Comparison of ENCODE assay signal across 25 cellular contexts in genomic region chr2:212530373-212530772, GRCh38. TPM values are rescaled to one million over a fixed set of nuclear protein-coding genes. Genes with fewer than 3 reads are reported as not detected.
"Had no signal": no experiment of that assay in that cellular context is flagged by ENCODE, and none has a peak within 500 bp of the region (broad histone marks: within the 10 kb centered on the region; RNA-seq: fewer than 3 reads in every experiment).

No MANE protein-coding gene starts in this region.

- DNase-seq: hypothalamus; islet precursor cell; lower lobe of right lung; mammary epithelial cell; mesenchymal stem cell; naive thymus-derived CD8-positive, alpha-beta T cell; nucleus accumbens; psoas muscle; stimulated activated CD4-positive, alpha-beta T cell treated with anti-CD3 and anti-CD28 coated beads, Interleukin-12 subunit alpha, Interleukin-12 subunit beta, amount 100 ng/mL, for 4 hours; stimulated activated CD4-positive, alpha-beta T cell treated with anti-CD3 and anti-CD28 coated beads, Interleukin-15, amount 100 ng/mL, for 24 hours; stimulated activated CD4-positive, alpha-beta T cell treated with anti-CD3 and anti-CD28 coated beads, Interleukin-2, amount 100 ng/mL, for 24 hours; stimulated activated CD4-positive, alpha-beta T cell treated with anti-CD3 and anti-CD28 coated beads, Interleukin-4, amount 100 ng/mL, for 1 hour; stimulated activated naive B cell treated with anti-CD40 and anti-IgM and Interleukin-4, amounts not matched to agents 10 μg/mL and 1 μg/mL and 100 μg/mL, for 72 hours; stimulated activated naive CD8-positive, alpha-beta T cell treated with anti-CD3 and anti-CD28 coated beads, Interleukin-15, Interleukin-2, amounts not matched to agents 100 U/mL and 50 U/mL, for 24 hours; stomach; testis; tibial artery; trophoblast cell; upper lobe of right lung; uterus had no signal

- H3K27ac ChIP-seq: lower lobe of right lung, parathyroid adenoma, psoas muscle, skin epidermis, stomach, testis, upper lobe of right lung, uterus had no signal

- ATAC-seq: lower lobe of right lung; naive thymus-derived CD8-positive, alpha-beta T cell; psoas muscle; sciatic nerve; stimulated activated naive B cell treated with anti-CD40 and anti-IgM and Interleukin-4, amounts not matched to agents 10 μg/mL and 1 μg/mL and 100 μg/mL, for 72 hours; stimulated activated naive CD8-positive, alpha-beta T cell treated with anti-CD3 and anti-CD28 coated beads, Interleukin-15, Interleukin-2, amounts not matched to agents 100 U/mL and 50 U/mL, for 24 hours; upper lobe of right lung had no signal

- H3K4me1 Mint-ChIP-seq: naive thymus-derived CD8-positive, alpha-beta T cell; nephron; stimulated activated naive B cell treated with anti-CD40 and anti-IgM and Interleukin-4, amounts not matched to agents 10 μg/mL and 1 μg/mL and 100 μg/mL, for 72 hours had no signal

- H3K9me3 Mint-ChIP-seq: naive thymus-derived CD8-positive, alpha-beta T cell; nephron; neural crest cell; stimulated activated naive B cell treated with anti-CD40 and anti-IgM and Interleukin-4, amounts not matched to agents 10 μg/mL and 1 μg/mL and 100 μg/mL, for 72 hours had no signal

- H3K36me3 Mint-ChIP-seq: naive thymus-derived CD8-positive, alpha-beta T cell; stimulated activated naive B cell treated with anti-CD40 and anti-IgM and Interleukin-4, amounts not matched to agents 10 μg/mL and 1 μg/mL and 100 μg/mL, for 72 hours had no signal

- H3K36me3 ChIP-seq: lower lobe of right lung, stomach, tibial artery, upper lobe of right lung had no signal

- H3K4me3 ChIP-seq: lower lobe of right lung, psoas muscle, skin epidermis, stomach, testis, tibial artery, upper lobe of right lung, uterus had no signal

- H3K9me3 ChIP-seq: lower lobe of right lung, psoas muscle, stomach, testis, tibial artery, upper lobe of right lung, uterus had no signal

- H3K4me1 ChIP-seq: lower lobe of right lung, parathyroid adenoma, stomach, testis, upper lobe of right lung, uterus had no signal

- H3K4me3 Mint-ChIP-seq: naive thymus-derived CD8-positive, alpha-beta T cell; nephron; neural crest cell; stimulated activated naive B cell treated with anti-CD40 and anti-IgM and Interleukin-4, amounts not matched to agents 10 μg/mL and 1 μg/mL and 100 μg/mL, for 72 hours had no signal

- H3K79me2 ChIP-seq: parathyroid adenoma had no signal

- H3K27me3 ChIP-seq: stomach, testis, tibial artery, uterus had no signal

- H2AFZ ChIP-seq: parathyroid adenoma had no signal

- H3K9ac ChIP-seq: parathyroid adenoma had no signal

- H3K27ac Mint-ChIP-seq: naive thymus-derived CD8-positive, alpha-beta T cell; nephron; stimulated activated naive B cell treated with anti-CD40 and anti-IgM and Interleukin-4, amounts not matched to agents 10 μg/mL and 1 μg/mL and 100 μg/mL, for 72 hours had no signal

RNA-seq across cellular contexts. Expression of gene ERBB4, which starts 8.2 kb away (rescaled TPM):
- total RNA-seq: mammary epithelial cell; naive thymus-derived CD8-positive, alpha-beta T cell had no signal
- polyA plus RNA-seq: mammary epithelial cell; naive thymus-derived CD8-positive, alpha-beta T cell had no signal
